8 cellular contexts compared by ENCODE assay signal in the genomic region with DNA sequence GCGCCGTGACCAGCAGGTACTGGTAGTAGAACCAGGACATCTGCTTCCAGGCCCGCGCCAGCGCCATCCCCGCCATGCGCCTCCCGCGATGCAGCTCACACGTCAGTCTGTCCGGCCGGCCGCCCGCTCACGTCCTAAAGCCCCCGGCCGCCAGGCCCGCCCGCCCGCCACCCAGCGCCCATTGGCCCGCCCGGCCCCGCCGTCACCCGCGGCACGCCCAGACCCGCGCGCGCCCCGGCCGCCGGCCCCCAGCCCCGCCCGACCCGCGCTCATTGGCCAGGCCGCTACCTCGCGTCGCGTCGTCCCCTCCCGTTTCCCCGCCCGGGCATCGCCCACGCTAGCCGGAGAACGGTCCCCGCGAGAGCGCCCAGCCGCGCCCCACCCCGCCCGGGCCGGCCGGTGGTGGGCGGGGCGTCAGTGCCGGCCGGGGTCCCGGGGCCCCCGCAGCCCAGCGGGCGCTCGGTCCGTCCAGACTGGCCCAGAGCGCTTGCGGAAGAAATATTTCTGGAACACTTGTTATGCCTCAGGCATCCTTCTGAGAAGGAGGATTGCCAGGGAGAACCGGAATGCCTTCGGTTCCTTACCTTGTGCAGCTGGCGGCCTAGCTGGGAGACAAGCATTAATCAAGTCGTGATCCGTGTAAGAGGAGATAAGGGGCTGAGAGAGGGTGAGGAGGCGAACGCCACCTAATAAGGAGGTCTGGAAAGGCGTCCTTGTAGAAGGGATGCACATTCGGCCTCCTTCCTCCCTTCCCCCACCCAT. TPM values are rescaled to one million over a fixed set of nuclear protein-coding genes. Genes with fewer than 3 reads are reported as not detected.
DNase-seq lines count a peak whose midpoint lies in the region; ATAC-seq and TF ChIP-seq lines count a peak whose summit lies in the region.

A gene with protein sequence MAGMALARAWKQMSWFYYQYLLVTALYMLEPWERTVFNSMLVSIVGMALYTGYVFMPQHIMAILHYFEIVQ (minus strand): TSS at position 109 of the 762 bp plus-strand sequence. CDS start 33 bp downstream, at position 76.

- H3K4me3 ChIP-seq in osteoblast (ENCODE audit: insufficient read depth, low read length) (peak within 1 kb of the TSS; percentile 88), testis (peak within 1 kb of the TSS; percentile 73 to 79)

- peak within 1 kb of the TSS; percentile 87 for H3K27ac ChIP-seq in osteoblast (ENCODE audit: low read depth, low read length)
- H3K27ac ChIP-seq in testis: peak within 1 kb of the TSS; percentile 33 to 89

- no peaks in the 10 kb centered on the region for H3K9me3 ChIP-seq in osteoblast (ENCODE audit: low read depth, low read length)
- no peaks in the 10 kb centered on the region for H3K9me3 ChIP-seq in testis

- peak; percentile 98 for DNase-seq in GM10248 (ENCODE audit: extremely low spot score)
- DNase-seq in NCI-H1048 (lab: John Stamatoyannopoulos, UW): peak; percentile 76
- DNase-seq in globus pallidus (ENCODE audit: low spot score): peak; percentile 93
- DNase-seq in osteoblast (ENCODE audit: insufficient read length, low spot score, missing footprints): peak; percentile 100
- DNase-seq in testis: peak; percentile 93

- TF ChIP-seq POLR2A in testis (IDR thresholded peaks at IDR 0.05): peak; percentile 31

- intact Hi-C loops in testis (cut with DNase I; ENCODE audit: low total_unique reads): no loop called here

- H4K20me1 ChIP-seq in osteoblast (ENCODE audit: insufficient read depth, low read length): peaks cover 7% of the 10 kb centered on the region

- TF ChIP-seq CTCF in GM10248 (IDR thresholded peaks at IDR 0.05; ENCODE audit: control extremely low read depth, extremely low read depth, low read depth, missing control alignments) (no peak), osteoblast (IDR thresholded peaks at IDR 0.05; ENCODE audit: extremely low read depth, low read depth, low read length) (no peak), testis (IDR thresholded peaks at IDR 0.05) (no peak)

- peak within 1 kb of the TSS; percentile 94 for H3K4me2 ChIP-seq in osteoblast (ENCODE audit: insufficient read depth, low read length)

- no peaks in the 10 kb centered on the region for H3K27me3 Mint-ChIP-seq in activated naive CD4-positive, alpha-beta T cell treated with anti-CD3 and anti-CD28 coated beads, Interleukin-2, amount 50 U/mL, for 24 hours

- H3K36me3 Mint-ChIP-seq in activated naive CD4-positive, alpha-beta T cell treated with anti-CD3 and anti-CD28 coated beads, Interleukin-2, amount 50 U/mL, for 24 hours: no peaks in the 10 kb centered on the region

- H3K27ac Mint-ChIP-seq in activated naive CD4-positive, alpha-beta T cell treated with anti-CD3 and anti-CD28 coated beads, Interleukin-2, amount 50 U/mL, for 24 hours: peak within 1 kb of the TSS; percentile 63

- H2AFZ ChIP-seq in osteoblast (ENCODE audit: low read length): peak within 1 kb of the TSS; percentile 99

- H3K4me1 ChIP-seq in osteoblast (ENCODE audit: insufficient read depth, low read length) (peaks cover 21% of the 10 kb centered on the region), testis (peaks cover 6% of the 10 kb centered on the region)

- H3K4me1 Mint-ChIP-seq in activated naive CD4-positive, alpha-beta T cell treated with anti-CD3 and anti-CD28 coated beads, Interleukin-2, amount 50 U/mL, for 24 hours: peaks cover 14% of the 10 kb centered on the region

- H3K4me3 Mint-ChIP-seq in activated naive CD4-positive, alpha-beta T cell treated with anti-CD3 and anti-CD28 coated beads, Interleukin-2, amount 50 U/mL, for 24 hours: peak within 1 kb of the TSS; percentile 93

- CTCF ChIA-PET in GM10248 (lab: Yijun Ruan, JAX): no interaction called here

- no peaks in the 10 kb centered on the region for H3K36me3 ChIP-seq in osteoblast (ENCODE audit: insufficient read depth, low read length)
- no peaks in the 10 kb centered on the region for H3K36me3 ChIP-seq in testis (ENCODE audit: low read depth, missing control alignments)

- H3K27me3 ChIP-seq in osteoblast (ENCODE audit: insufficient read depth, low read length) (no peaks in the 10 kb centered on the region), testis (no peaks in the 10 kb centered on the region)

- peaks cover 41% of the 10 kb centered on the region for H3K79me2 ChIP-seq in osteoblast (ENCODE audit: insufficient read depth, low read length)

- POLR2A ChIA-PET in GM10248 (lab: Yijun Ruan, JAX): interaction anchor here (0.7 kb wide), 1 partner anchor 93 kb away, joined by 3 read pairs; no protein-coding TSS in a partner anchor

- no peaks in the 10 kb centered on the region for H3K9me3 Mint-ChIP-seq in activated naive CD4-positive, alpha-beta T cell treated with anti-CD3 and anti-CD28 coated beads, Interleukin-2, amount 50 U/mL, for 24 hours

- peak; percentile 92 for ATAC-seq in HG02588 (IDR thresholded peaks at IDR 0.05; ENCODE audit: unreplicated experiment)
- peak; percentile 90 for ATAC-seq in SK-N-SH treated with all-trans-retinoic acid at 6 μM for 48 hours

- 0 to 2% methylated on average over 20 to 40 of the region's 82 CpGs for WGBS in testis, 2 donors

TF ChIP-seq in SK-N-SH treated with all-trans-retinoic acid at 6 μM for 48 hours, 23 proteins besides CTCF, POLR2A, EP300 and RAD21 (continues in another document):
- TF ChIP-seq TCF4 (CRISPR knock-in tag; IDR thresholded peaks at IDR 0.05; ENCODE audit: borderline replicate concordance): no peak
- TF ChIP-seq, protein P1, sequence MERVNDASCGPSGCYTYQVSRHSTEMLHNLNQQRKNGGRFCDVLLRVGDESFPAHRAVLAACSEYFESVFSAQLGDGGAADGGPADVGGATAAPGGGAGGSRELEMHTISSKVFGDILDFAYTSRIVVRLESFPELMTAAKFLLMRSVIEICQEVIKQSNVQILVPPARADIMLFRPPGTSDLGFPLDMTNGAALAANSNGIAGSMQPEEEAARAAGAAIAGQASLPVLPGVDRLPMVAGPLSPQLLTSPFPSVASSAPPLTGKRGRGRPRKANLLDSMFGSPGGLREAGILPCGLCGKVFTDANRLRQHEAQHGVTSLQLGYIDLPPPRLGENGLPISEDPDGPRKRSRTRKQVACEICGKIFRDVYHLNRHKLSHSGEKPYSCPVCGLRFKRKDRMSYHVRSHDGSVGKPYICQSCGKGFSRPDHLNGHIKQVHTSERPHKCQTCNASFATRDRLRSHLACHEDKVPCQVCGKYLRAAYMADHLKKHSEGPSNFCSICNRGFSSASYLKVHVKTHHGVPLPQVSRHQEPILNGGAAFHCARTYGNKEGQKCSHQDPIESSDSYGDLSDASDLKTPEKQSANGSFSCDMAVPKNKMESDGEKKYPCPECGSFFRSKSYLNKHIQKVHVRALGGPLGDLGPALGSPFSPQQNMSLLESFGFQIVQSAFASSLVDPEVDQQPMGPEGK (CRISPR knock-in tag; IDR thresholded peaks at IDR 0.05; ENCODE audit: borderline replicate concordance): no peak
- TF ChIP-seq ZC3H10 (CRISPR knock-in tag; IDR thresholded peaks at IDR 0.05): no peak
- TF ChIP-seq ISL1 (CRISPR knock-in tag; IDR thresholded peaks at IDR 0.05): no peak
- no peak for TF ChIP-seq OSR1 (CRISPR knock-in tag; IDR thresholded peaks at IDR 0.05)
- no peak for TF ChIP-seq ZNF70 (CRISPR knock-in tag; IDR thresholded peaks at IDR 0.05)
- no peak for TF ChIP-seq CSDC2 (CRISPR knock-in tag; IDR thresholded peaks at IDR 0.05)
- TF ChIP-seq, protein P2, sequence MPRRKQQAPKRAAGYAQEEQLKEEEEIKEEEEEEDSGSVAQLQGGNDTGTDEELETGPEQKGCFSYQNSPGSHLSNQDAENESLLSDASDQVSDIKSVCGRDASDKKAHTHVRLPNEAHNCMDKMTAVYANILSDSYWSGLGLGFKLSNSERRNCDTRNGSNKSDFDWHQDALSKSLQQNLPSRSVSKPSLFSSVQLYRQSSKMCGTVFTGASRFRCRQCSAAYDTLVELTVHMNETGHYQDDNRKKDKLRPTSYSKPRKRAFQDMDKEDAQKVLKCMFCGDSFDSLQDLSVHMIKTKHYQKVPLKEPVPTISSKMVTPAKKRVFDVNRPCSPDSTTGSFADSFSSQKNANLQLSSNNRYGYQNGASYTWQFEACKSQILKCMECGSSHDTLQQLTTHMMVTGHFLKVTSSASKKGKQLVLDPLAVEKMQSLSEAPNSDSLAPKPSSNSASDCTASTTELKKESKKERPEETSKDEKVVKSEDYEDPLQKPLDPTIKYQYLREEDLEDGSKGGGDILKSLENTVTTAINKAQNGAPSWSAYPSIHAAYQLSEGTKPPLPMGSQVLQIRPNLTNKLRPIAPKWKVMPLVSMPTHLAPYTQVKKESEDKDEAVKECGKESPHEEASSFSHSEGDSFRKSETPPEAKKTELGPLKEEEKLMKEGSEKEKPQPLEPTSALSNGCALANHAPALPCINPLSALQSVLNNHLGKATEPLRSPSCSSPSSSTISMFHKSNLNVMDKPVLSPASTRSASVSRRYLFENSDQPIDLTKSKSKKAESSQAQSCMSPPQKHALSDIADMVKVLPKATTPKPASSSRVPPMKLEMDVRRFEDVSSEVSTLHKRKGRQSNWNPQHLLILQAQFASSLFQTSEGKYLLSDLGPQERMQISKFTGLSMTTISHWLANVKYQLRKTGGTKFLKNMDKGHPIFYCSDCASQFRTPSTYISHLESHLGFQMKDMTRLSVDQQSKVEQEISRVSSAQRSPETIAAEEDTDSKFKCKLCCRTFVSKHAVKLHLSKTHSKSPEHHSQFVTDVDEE (CRISPR knock-in tag; IDR thresholded peaks at IDR 0.05): no peak
- TF ChIP-seq TOX (CRISPR knock-in tag; IDR thresholded peaks at IDR 0.05; ENCODE audit: borderline replicate concordance): no peak
- TF ChIP-seq ARNTL (CRISPR knock-in tag; IDR thresholded peaks at IDR 0.05; ENCODE audit: borderline replicate concordance, low read depth): no peak
- TF ChIP-seq PPARA (CRISPR knock-in tag; IDR thresholded peaks at IDR 0.05; ENCODE audit: borderline replicate concordance): no peak
- TF ChIP-seq, protein P3, sequence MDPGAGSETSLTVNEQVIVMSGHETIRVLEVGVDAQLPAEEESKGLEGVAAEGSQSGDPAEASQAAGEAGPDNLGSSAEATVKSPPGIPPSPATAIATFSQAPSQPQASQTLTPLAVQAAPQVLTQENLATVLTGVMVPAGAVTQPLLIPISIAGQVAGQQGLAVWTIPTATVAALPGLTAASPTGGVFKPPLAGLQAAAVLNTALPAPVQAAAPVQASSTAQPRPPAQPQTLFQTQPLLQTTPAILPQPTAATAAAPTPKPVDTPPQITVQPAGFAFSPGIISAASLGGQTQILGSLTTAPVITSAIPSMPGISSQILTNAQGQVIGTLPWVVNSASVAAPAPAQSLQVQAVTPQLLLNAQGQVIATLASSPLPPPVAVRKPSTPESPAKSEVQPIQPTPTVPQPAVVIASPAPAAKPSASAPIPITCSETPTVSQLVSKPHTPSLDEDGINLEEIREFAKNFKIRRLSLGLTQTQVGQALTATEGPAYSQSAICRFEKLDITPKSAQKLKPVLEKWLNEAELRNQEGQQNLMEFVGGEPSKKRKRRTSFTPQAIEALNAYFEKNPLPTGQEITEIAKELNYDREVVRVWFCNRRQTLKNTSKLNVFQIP (CRISPR knock-in tag; IDR thresholded peaks at IDR 0.05; ENCODE audit: borderline replicate concordance, low read depth): no peak
- TF ChIP-seq ZFP30 (CRISPR knock-in tag; IDR thresholded peaks at IDR 0.05): no peak
- no peak for TF ChIP-seq BACH2 (CRISPR knock-in tag; IDR thresholded peaks at IDR 0.05; ENCODE audit: borderline replicate concordance)

RNA-seq across cellular contexts. Expression of the gene that starts here (rescaled TPM):
- 10.5 and 11.8 TPM in 2 replicates for total RNA-seq in osteoblast
- total RNA-seq in testis: 10 to 100 TPM in 1 of 2 donors, 1 to 10 TPM in 1; 9.2 to 10.4 TPM
- polyA plus RNA-seq in testis (ENCODE audit: insufficient read depth, low read depth, low replicate concordance): 14.4 TPM

Comparison
In these comparisons a context has a peak if more than half of its experiments do, and no peak if none do; other contexts are left out.
1. Peak in every context shown above with its lines: DNase-seq, ATAC-seq, H3K4me3 ChIP-seq and H3K27ac ChIP-seq.